Comparison of ENCODE assay signal across 21 cellular contexts in the genomic region with DNA sequence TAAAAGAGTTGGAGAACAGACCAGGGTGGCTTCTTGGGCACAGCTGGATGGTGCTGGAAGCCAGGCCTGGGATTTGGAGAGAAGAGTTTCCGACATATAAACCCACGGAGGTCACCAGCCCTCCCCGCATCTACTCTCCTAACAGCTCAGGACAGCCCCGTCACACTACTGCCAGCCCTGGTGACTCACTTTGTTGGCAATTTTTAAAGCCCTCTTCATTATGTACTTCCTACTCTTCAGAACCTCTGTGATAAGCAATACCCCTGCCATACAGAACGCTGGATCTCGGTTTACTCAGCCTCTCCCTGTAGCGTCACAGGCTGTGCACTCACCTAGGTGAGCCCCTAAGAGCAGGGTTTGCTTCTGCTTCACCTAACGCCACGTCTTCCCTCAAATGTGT. TPM values are rescaled to one million over a fixed set of nuclear protein-coding genes. Genes with fewer than 3 reads are reported as not detected.
DNase-seq lines count a peak whose midpoint lies in the region; ATAC-seq and TF ChIP-seq lines count a peak whose summit lies in the region.
"Had no signal": no experiment of that assay in that cellular context is flagged by ENCODE, and none has a peak within 500 bp of the region (broad histone marks: within the 10 kb centered on the region; RNA-seq: fewer than 3 reads in every experiment).

No MANE protein-coding gene starts in this region.

- intact Hi-C loops in right cardiac atrium (cut with DNase I), result no loop called here
- intact Hi-C loops in psoas muscle (cut with DNase I), result no loop called here

- peak; percentile 92 to 93 for ATAC-seq in right cardiac atrium
- ATAC-seq in psoas muscle, result peak; percentile 74 to 95 (median 94)
- ATAC-seq in HG03342 (IDR thresholded peaks at IDR 0.05; ENCODE audit: unreplicated experiment), result no peak

- H3K9me3 ChIP-seq in right cardiac atrium (ENCODE audit: control insufficient read depth, low read length), result no peaks in the 10 kb centered on the region
- H3K9me3 ChIP-seq in psoas muscle, result no peaks in the 10 kb centered on the region
- H3K9me3 ChIP-seq: BLaER1 treated with 17β-estradiol and CSF1 and Interleukin-3, amounts not matched to agents 10 nM and 100 nM; Caco-2; esophagus muscularis mucosa; HAP-1 had no signal

- TF ChIP-seq CTCF in astrocyte of the spinal cord (IDR thresholded peaks at IDR 0.05; ENCODE audit: low read depth, low read length) (no peak), psoas muscle (IDR thresholded peaks at IDR 0.05) (no peak)

- in situ Hi-C loops in astrocyte of the spinal cord (cut with HindIII; ENCODE audit: low sequenced_read_pairs), result no loop called here

- H3K27me3 ChIP-seq in right cardiac atrium (ENCODE audit: control insufficient read depth, insufficient read depth) (no peaks in the 10 kb centered on the region), psoas muscle (ENCODE audit: insufficient read depth in 3 of 3, low read length in 2 of 3) (no peaks in the 10 kb centered on the region)
- H3K27me3 ChIP-seq: BLaER1 treated with 17β-estradiol and CSF1 and Interleukin-3, amounts not matched to agents 10 nM and 100 nM; esophagus muscularis mucosa had no signal

- H3K4me1 ChIP-seq in right cardiac atrium (ENCODE audit: control insufficient read depth, insufficient read depth, low read length), result no peaks in the 10 kb centered on the region
- H3K4me1 ChIP-seq in psoas muscle, result no peaks in the 10 kb centered on the region
- H3K4me1 ChIP-seq: BLaER1 treated with 17β-estradiol and CSF1 and Interleukin-3, amounts not matched to agents 10 nM and 100 nM; Caco-2; esophagus muscularis mucosa; HAP-1 had no signal

- H3K27ac ChIP-seq in right cardiac atrium (ENCODE audit: low read length), result no peak overlapping the region
- H3K27ac ChIP-seq in psoas muscle, result no peak overlapping the region
- H3K27ac ChIP-seq: BLaER1 treated with 17β-estradiol and CSF1 and Interleukin-3, amounts not matched to agents 10 nM and 100 nM; esophagus muscularis mucosa; RWPE1; SK-N-MC had no signal

- 69% methylated on average over 9 of the region's 9 CpGs for WGBS in right cardiac atrium
- WGBS in psoas muscle, 3 donors, result 50 to 63% (median 56%) methylated on average over 9 of the region's 9 CpGs

- H3K36me3 ChIP-seq in psoas muscle (ENCODE audit: insufficient read depth in 1 of 2, low read depth in 1 of 2), result peaks cover 18 to 98% of the 10 kb centered on the region in 2 donors

- peak; percentile 16 for DNase-seq in DMS53 treated with DMSO at 0.1 percent for 48 hours (lab: John Stamatoyannopoulos, UW; ENCODE audit: unreplicated experiment)
- peak; percentile 7 for DNase-seq in astrocyte of the spinal cord (ENCODE audit: low read depth, low spot score)
- peak in 2 of 3 donors; percentile 41 to 57 for DNase-seq in right cardiac atrium
- no peak for DNase-seq in psoas muscle
- no peak for DNase-seq in iPS-NIHi11 (ENCODE audit: low spot score)
- no peak for DNase-seq in NCI-H146 treated with DMSO at 0.1 percent for 48 hours (lab: John Stamatoyannopoulos, UW; ENCODE audit: unreplicated experiment)
- no peak for DNase-seq in NK-92 treated with Interleukin-12 subunit alpha and Interleukin-12 subunit beta, amount 100 ng/mL, for 24 hours (lab: John Stamatoyannopoulos, UW)
- DNase-seq: activated CD4-positive, alpha-beta T cell treated with anti-CD3 and anti-CD28 coated beads, Interleukin-2, amount 50 U/mL, for 4 hours; activated naive CD4-positive, alpha-beta T cell treated with anti-CD3 and anti-CD28 coated beads, Interleukin-2, amount 10 ng/mL, durations not matched to agents 7 days and 5 days; Caco-2; central memory CD4-positive, alpha-beta T cell; KBM-7; NCI-H774; stimulated activated CD8-positive, alpha-beta memory T cell treated with anti-CD3 and anti-CD28 coated beads, Interleukin-4, amount 100 ng/mL, for 48 hours; trophoblast cell had no signal

- H3K4me3 ChIP-seq in astrocyte of the spinal cord (ENCODE audit: low read depth, low read length) (no peak overlapping the region), right cardiac atrium (ENCODE audit: low read length) (no peak overlapping the region), psoas muscle (no peak overlapping the region)
- H3K4me3 ChIP-seq: BLaER1 treated with 17β-estradiol and CSF1 and Interleukin-3, amounts not matched to agents 10 nM and 100 nM; esophagus muscularis mucosa; HAP-1; SK-N-MC had no signal

RNA-seq across cellular contexts. Expression of a gene that starts 48.1 kb away (rescaled TPM):
- 100 to 1,000 TPM; 109 to 121 (median 114) TPM for total RNA-seq in right cardiac atrium
- polyA plus RNA-seq in right cardiac atrium, result 205 TPM
- 10 to 100 TPM in 2 of 4 donors, 1 to 10 TPM in 2; 4.1 to 15.4 (median 11.8) TPM for total RNA-seq in psoas muscle
- 10 to 100 TPM in 2 of 3 donors, 1 to 10 TPM in 1; 7.7 to 33.0 (median 19.5) TPM for polyA plus RNA-seq in psoas muscle

Comparison
In these comparisons a context has a peak if more than half of its experiments do, and no peak if none do; other contexts are left out.
1. DNase-seq: peak in DMS53 treated with DMSO at 0.1 percent for 48 hours (single experiment), astrocyte of the spinal cord (single experiment) and right cardiac atrium (2 of 3); none in psoas muscle (0 of 2), iPS-NIHi11 (single experiment), NCI-H146 treated with DMSO at 0.1 percent for 48 hours (single experiment) and NK-92 treated with Interleukin-12 subunit alpha and Interleukin-12 subunit beta, amount 100 ng/mL, for 24 hours (single experiment).
2. RNA of a gene that starts 48.1 kb away (total RNA-seq): 109 to 121 TPM in right cardiac atrium; 4.1 to 15.4 TPM in psoas muscle; every median in the first group is over 4 times any median in the second.